8 cellular contexts compared by ENCODE assay signal in genomic region chr3:33372218-33373081, GRCh38.
DNase-seq lines count a peak whose midpoint lies in the region; ATAC-seq, FAIRE-seq and TF ChIP-seq lines count a peak whose summit lies in the region.

No MANE protein-coding gene starts in this region.

- TF ChIP-seq CTCF in D721Med (IDR thresholded peaks at IDR 0.05; ENCODE audit: insufficient read depth, missing control alignments) = peak; percentile 93

- POLR2A ChIA-PET in activated CD4-positive, alpha-beta T cell treated with anti-CD3 and anti-CD28 coated beads for 36 hours (lab: Charles Lee) = interaction anchor here (0.5 to 0.6 kb wide), 5 partner anchors 57 to 311 kb away, joined by 3 to 4 read pairs (median 3); no protein-coding TSS in a partner anchor

- no peak for DNase-seq in D721Med (ENCODE audit: insufficient read length, low spot score)
- peak; percentile 10 for DNase-seq in NCI-H2107 (lab: John Stamatoyannopoulos, UW)
- DNase-seq in activated CD4-positive, alpha-beta T cell treated with anti-CD3 and anti-CD28 coated beads for 36 hours = peak; percentile 62
- peak; percentile 25 to 38 (median 26) for DNase-seq in effector memory CD8-positive, alpha-beta T cell
- peak; percentile 12 for DNase-seq in stimulated activated naive B cell treated with anti-CD40 and anti-IgM and Interleukin-4, amounts not matched to agents 10 μg/mL and 1 μg/mL and 100 μg/mL, for 72 hours
- no peak for DNase-seq in NK-92 (lab: John Stamatoyannopoulos, UW; ENCODE audit: unreplicated experiment)

- peaks cover 6% of the 10 kb centered on the region for H3K4me1 ChIP-seq in mesodermal cell (ENCODE audit: control insufficient read depth, insufficient read depth, low read length, poor library complexity, severe bottlenecking)

- H3K36me3 Mint-ChIP-seq in activated CD4-positive, alpha-beta T cell treated with anti-CD3 and anti-CD28 coated beads for 36 hours (ENCODE audit: low read depth) = no peaks in the 10 kb centered on the region
- no peaks in the 10 kb centered on the region for H3K36me3 Mint-ChIP-seq in effector memory CD8-positive, alpha-beta T cell (ENCODE audit: insufficient read depth)
- peaks cover 2 to 12% of the 10 kb centered on the region in 2 donors for H3K36me3 Mint-ChIP-seq in stimulated activated naive B cell treated with anti-CD40 and anti-IgM and Interleukin-4, amounts not matched to agents 10 μg/mL and 1 μg/mL and 100 μg/mL, for 72 hours

- peaks cover 38% of the 10 kb centered on the region for H3K36me3 ChIP-seq in mesodermal cell (ENCODE audit: control insufficient read depth, insufficient read depth, low read length)

- peaks cover 11% of the 10 kb centered on the region for H3K4me1 Mint-ChIP-seq in activated CD4-positive, alpha-beta T cell treated with anti-CD3 and anti-CD28 coated beads for 36 hours
- H3K4me1 Mint-ChIP-seq in effector memory CD8-positive, alpha-beta T cell (ENCODE audit: low read depth in 2 of 2) = peaks cover 0 to 2% of the 10 kb centered on the region in 2 donors
- H3K4me1 Mint-ChIP-seq in stimulated activated naive B cell treated with anti-CD40 and anti-IgM and Interleukin-4, amounts not matched to agents 10 μg/mL and 1 μg/mL and 100 μg/mL, for 72 hours = peaks cover 1 to 8% of the 10 kb centered on the region in 2 donors

- peaks cover 13% of the 10 kb centered on the region for H3K27me3 Mint-ChIP-seq in activated CD4-positive, alpha-beta T cell treated with anti-CD3 and anti-CD28 coated beads for 36 hours
- H3K27me3 Mint-ChIP-seq in effector memory CD8-positive, alpha-beta T cell = peaks cover 40 to 42% of the 10 kb centered on the region in 2 donors
- H3K27me3 Mint-ChIP-seq in stimulated activated naive B cell treated with anti-CD40 and anti-IgM and Interleukin-4, amounts not matched to agents 10 μg/mL and 1 μg/mL and 100 μg/mL, for 72 hours = peaks cover 15 to 21% of the 10 kb centered on the region in 2 donors

- ATAC-seq in GM21786 (IDR thresholded peaks at IDR 0.05; ENCODE audit: unreplicated experiment) = peak; percentile 69
- peak; percentile 98 for ATAC-seq in activated CD4-positive, alpha-beta T cell treated with anti-CD3 and anti-CD28 coated beads for 36 hours
- ATAC-seq in effector memory CD8-positive, alpha-beta T cell (replicated peaks) = peak; percentile 61
- ATAC-seq in stimulated activated naive B cell treated with anti-CD40 and anti-IgM and Interleukin-4, amounts not matched to agents 10 μg/mL and 1 μg/mL and 100 μg/mL, for 72 hours (replicated peaks) = peak; percentile 67 to 73

- intact Hi-C loops in activated CD4-positive, alpha-beta T cell treated with anti-CD3 and anti-CD28 coated beads for 36 hours (cut with DNase I, micrococcal nuclease) = loop anchor here (1.0 to 2.0 kb wide), 4 partner anchors 241 to 426 kb away; no protein-coding TSS in a partner anchor

- H3K27ac Mint-ChIP-seq in activated CD4-positive, alpha-beta T cell treated with anti-CD3 and anti-CD28 coated beads for 36 hours = no peak overlapping the region
- no peak overlapping the region for H3K27ac Mint-ChIP-seq in effector memory CD8-positive, alpha-beta T cell
- no peak overlapping the region for H3K27ac Mint-ChIP-seq in stimulated activated naive B cell treated with anti-CD40 and anti-IgM and Interleukin-4, amounts not matched to agents 10 μg/mL and 1 μg/mL and 100 μg/mL, for 72 hours

- H3K4me3 ChIP-seq in mesodermal cell (ENCODE audit: extremely low read depth, insufficient read depth, low read length, poor library complexity, severe bottlenecking) = no peak overlapping the region

- H3K9me3 ChIP-seq in mesodermal cell (ENCODE audit: control insufficient read depth, low read length) = peaks cover 6% of the 10 kb centered on the region

- no peak for FAIRE-seq in D721Med (lab: Jason Lieb, UNC)

- H3K4me3 Mint-ChIP-seq in activated CD4-positive, alpha-beta T cell treated with anti-CD3 and anti-CD28 coated beads for 36 hours = no peak overlapping the region
- no peak overlapping the region for H3K4me3 Mint-ChIP-seq in effector memory CD8-positive, alpha-beta T cell
- no peak overlapping the region for H3K4me3 Mint-ChIP-seq in stimulated activated naive B cell treated with anti-CD40 and anti-IgM and Interleukin-4, amounts not matched to agents 10 μg/mL and 1 μg/mL and 100 μg/mL, for 72 hours

- H3K9me3 Mint-ChIP-seq in activated CD4-positive, alpha-beta T cell treated with anti-CD3 and anti-CD28 coated beads for 36 hours (ENCODE audit: low read depth) = peaks cover 3% of the 10 kb centered on the region
- H3K9me3 Mint-ChIP-seq in effector memory CD8-positive, alpha-beta T cell = peaks cover 0 to 2% of the 10 kb centered on the region in 2 donors
- H3K9me3 Mint-ChIP-seq in stimulated activated naive B cell treated with anti-CD40 and anti-IgM and Interleukin-4, amounts not matched to agents 10 μg/mL and 1 μg/mL and 100 μg/mL, for 72 hours = peaks cover 4 to 6% of the 10 kb centered on the region in 2 donors

- WGBS in mesodermal cell (ENCODE audit: insufficient coverage in 2 of 2), 2 experiments = 68 to 72% methylated on average over 13 of the region's 14 CpGs

- H3K27ac ChIP-seq in mesodermal cell (ENCODE audit: low read depth, low read length, severe bottlenecking) = peak overlapping the region; percentile 13

- CTCF ChIA-PET in activated CD4-positive, alpha-beta T cell treated with anti-CD3 and anti-CD28 coated beads for 36 hours (lab: Charles Lee) = interaction anchor here (0.6 to 3.1 kb wide), 51 partner anchors 9 to 568 kb away, joined by 3 to 81 read pairs (median 4); partner anchors contain the start of genes CLASP2 and UBP1

Comparison
In these comparisons a context has a peak if more than half of its experiments do, and no peak if none do; other contexts are left out.
1. DNase-seq: peak in NCI-H2107 (single experiment), activated CD4-positive, alpha-beta T cell treated with anti-CD3 and anti-CD28 coated beads for 36 hours (single experiment), effector memory CD8-positive, alpha-beta T cell (3 of 3) and stimulated activated naive B cell treated with anti-CD40 and anti-IgM and Interleukin-4, amounts not matched to agents 10 μg/mL and 1 μg/mL and 100 μg/mL, for 72 hours (single experiment); none in D721Med (single experiment) and NK-92 (single experiment).
2. Peak in every context shown above with its lines, with median percentiles within 50 percentile points of each other: ATAC-seq.